11 cellular contexts compared by ENCODE assay signal in genomic region chr6:46704562-46704961, GRCh38. TPM values are rescaled to one million over a fixed set of nuclear protein-coding genes. Genes with fewer than 3 reads are reported as not detected.
DNase-seq lines count a peak whose midpoint lies in the region; ATAC-seq and TF ChIP-seq lines count a peak whose summit lies in the region.
"Had no signal": no experiment of that assay in that cellular context is flagged by ENCODE, and none has a peak within 500 bp of the region (broad histone marks: within the 10 kb centered on the region; RNA-seq: fewer than 3 reads in every experiment).

No MANE protein-coding gene starts in this region.

- H3K27ac ChIP-seq in spleen: no peak overlapping the region

- no peaks in the 10 kb centered on the region for H3F3A ChIP-seq in Loucy (ENCODE audit: low read depth)

- 0 to 7% (median 4%) methylated on average over 3 of the region's 3 CpGs for WGBS in spleen, 5 donors

- H3K9me3 ChIP-seq in Loucy (ENCODE audit: insufficient read depth, low read depth, low read length): no peaks in the 10 kb centered on the region
- no peaks in the 10 kb centered on the region for H3K9me3 ChIP-seq in spleen

- TF ChIP-seq CTCF in Loucy (conservative IDR thresholded peaks at IDR 0.05; ENCODE audit: low read length) (peak; percentile 43), astrocyte of the spinal cord (IDR thresholded peaks at IDR 0.05; ENCODE audit: low read depth, low read length) (peak; percentile 12), spleen (IDR thresholded peaks at IDR 0.05 in 8 of 11, conservative IDR thresholded peaks at IDR 0.05 in 3 of 11) (no peak)

- H3K4me2 ChIP-seq in Loucy (ENCODE audit: low read depth, low read length, poor library complexity, severe bottlenecking): no peak overlapping the region

- TF ChIP-seq POLR2A in spleen (IDR thresholded peaks at IDR 0.05): no peak

- no peaks in the 10 kb centered on the region for H3K27me3 ChIP-seq in Loucy (ENCODE audit: insufficient read depth, low read length, poor library complexity, severe bottlenecking)
- H3K27me3 ChIP-seq in spleen (replicated peaks in 1 of 7): no peaks in the 10 kb centered on the region

- H4K20me1 ChIP-seq in Loucy (ENCODE audit: insufficient read depth, low read length, poor library complexity, severe bottlenecking): no peaks in the 10 kb centered on the region

- H3K4me3 ChIP-seq in Loucy (ENCODE audit: low read length, poor library complexity, severe bottlenecking): no peak overlapping the region
- no peak overlapping the region for H3K4me3 ChIP-seq in astrocyte of the spinal cord (ENCODE audit: low read depth, low read length)
- H3K4me3 ChIP-seq in spleen: no peak overlapping the region

- H3K79me2 ChIP-seq in Loucy (ENCODE audit: insufficient read depth, low read length): no peaks in the 10 kb centered on the region

- ATAC-seq in HG03521 (IDR thresholded peaks at IDR 0.05; ENCODE audit: unreplicated experiment): no peak

- H3K4me1 ChIP-seq in Loucy (ENCODE audit: insufficient read depth, low read length, poor library complexity, severe bottlenecking): no peaks in the 10 kb centered on the region
- H3K4me1 ChIP-seq in spleen: no peaks in the 10 kb centered on the region

- intact Hi-C loops in spleen (cut with DNase I; ENCODE audit: low total_unique reads): no loop called here

- H3K9ac ChIP-seq in Loucy (ENCODE audit: low read depth, low read length, poor library complexity, severe bottlenecking): no peak overlapping the region

- H3K36me3 ChIP-seq in Loucy (ENCODE audit: insufficient read depth, low read length) (no peaks in the 10 kb centered on the region), spleen (no peaks in the 10 kb centered on the region)

- DNase-seq in DMS53 (lab: John Stamatoyannopoulos, UW) (peak; percentile 81), astrocyte of the spinal cord (ENCODE audit: low read depth, low spot score) (peak; percentile 31), lung microvascular endothelial cell (ENCODE audit: low read depth in 2 of 2) (peak; percentile 12 to 19), T-helper 9 cell (no peak), spleen (no peak), dedifferentiated amniotic fluid mesenchymal stem cell (ENCODE audit: extremely low spot score) (no peak)
- DNase-seq: activated CD4-positive, alpha-beta memory T cell treated with anti-CD3 and anti-CD28 coated beads, Interleukin-2, amount 10 ng/mL, durations not matched to agents 7 days and 5 days had no signal

- in situ Hi-C loops in astrocyte of the spinal cord (cut with HindIII; ENCODE audit: low sequenced_read_pairs): no loop called here

- no peaks in the 10 kb centered on the region for H3K9me2 ChIP-seq in Loucy (replicated peaks; ENCODE audit: low read depth, low read length)

- peak overlapping the region; percentile 37 for H2AFZ ChIP-seq in Loucy (ENCODE audit: low read length)

RNA-seq across cellular contexts. Expression of gene TDRD6, which starts 16.9 kb away (rescaled TPM):
- under 0.01 TPM in 1 of 2 replicates, not detected in the other for total RNA-seq in lung microvascular endothelial cell
- under 1 TPM; 0.17 to 0.98 (median 0.60) TPM for total RNA-seq in spleen
- under 1 TPM; 0.09 to 0.26 (median 0.24) TPM for polyA plus RNA-seq in spleen
- total RNA-seq: activated CD4-positive, alpha-beta memory T cell treated with anti-CD3 and anti-CD28 coated beads, Interleukin-2, amount 10 ng/mL, durations not matched to agents 7 days and 5 days had no signal
- polyA plus RNA-seq: IgD-negative memory B cell had no signal

RNA-seq across cellular contexts. Expression of gene PLA2G7, which starts 30.6 kb away (rescaled TPM):
- not detected in 2 replicates for total RNA-seq in lung microvascular endothelial cell
- 10 to 100 TPM; 19.1 to 47.9 (median 30.1) TPM for total RNA-seq in spleen
- polyA plus RNA-seq in spleen: 10 to 100 TPM in 2 of 3 donors, 1 to 10 TPM in 1; 8.9 to 17.6 (median 15.7) TPM
- total RNA-seq: activated CD4-positive, alpha-beta memory T cell treated with anti-CD3 and anti-CD28 coated beads, Interleukin-2, amount 10 ng/mL, durations not matched to agents 7 days and 5 days had no signal
- polyA plus RNA-seq: IgD-negative memory B cell had no signal

RNA-seq across cellular contexts. Expression of gene ANKRD66, which starts 42.2 kb away (rescaled TPM):
- not detected in 2 replicates for total RNA-seq in lung microvascular endothelial cell
- not detected for total RNA-seq in spleen
- not detected for polyA plus RNA-seq in spleen
- total RNA-seq: activated CD4-positive, alpha-beta memory T cell treated with anti-CD3 and anti-CD28 coated beads, Interleukin-2, amount 10 ng/mL, durations not matched to agents 7 days and 5 days; posterior vena cava had no signal
- polyA plus RNA-seq: IgD-negative memory B cell had no signal

RNA-seq across cellular contexts. Expression of gene SLC25A27, which starts 51.8 kb away (rescaled TPM):
- total RNA-seq in lung microvascular endothelial cell: 0.22 and 1.4 TPM in 2 replicates
- 10 to 100 TPM in 5 of 7 donors, 1 to 10 TPM in 2; 9.2 to 17.8 (median 11.3) TPM for total RNA-seq in spleen
- polyA plus RNA-seq in spleen: 10 to 100 TPM in 1 of 3 donors, 1 to 10 TPM in 2; 4.3 to 10.3 (median 7.9) TPM
- total RNA-seq: activated CD4-positive, alpha-beta memory T cell treated with anti-CD3 and anti-CD28 coated beads, Interleukin-2, amount 10 ng/mL, durations not matched to agents 7 days and 5 days had no signal
- polyA plus RNA-seq: IgD-negative memory B cell had no signal

RNA-seq across cellular contexts. Expression of gene CYP39A1, which starts 51.9 kb away (rescaled TPM):
- total RNA-seq in lung microvascular endothelial cell: under 0.01 and 0.60 TPM in 2 replicates
- total RNA-seq in spleen: 1 to 10 TPM in 3 of 7 donors, under 1 TPM in 4; 0.77 to 2.8 (median 0.97) TPM
- polyA plus RNA-seq in spleen: 1 to 10 TPM in 1 of 3 donors, under 1 TPM in 2; 0.39 to 1.2 (median 0.77) TPM
- total RNA-seq: activated CD4-positive, alpha-beta memory T cell treated with anti-CD3 and anti-CD28 coated beads, Interleukin-2, amount 10 ng/mL, durations not matched to agents 7 days and 5 days had no signal
- polyA plus RNA-seq: IgD-negative memory B cell had no signal

Comparison
In these comparisons a context has a peak if more than half of its experiments do, and no peak if none do; other contexts are left out.
1. DNase-seq: peak in DMS53 (single experiment), astrocyte of the spinal cord (single experiment) and lung microvascular endothelial cell (2 of 2); none in T-helper 9 cell (single experiment), spleen (single experiment) and dedifferentiated amniotic fluid mesenchymal stem cell (single experiment).
2. CTCF ChIP-seq: peak in Loucy (single experiment) and astrocyte of the spinal cord (single experiment); none in spleen (0 of 11).
3. RNA of gene PLA2G7, which starts 30.6 kb away (total RNA-seq): 19.1 to 47.9 TPM in spleen; not detected in lung microvascular endothelial cell; every median in the first group is over 10 times any median in the second.